ENCODE assay signal across 1 cellular context in the genomic region with DNA sequence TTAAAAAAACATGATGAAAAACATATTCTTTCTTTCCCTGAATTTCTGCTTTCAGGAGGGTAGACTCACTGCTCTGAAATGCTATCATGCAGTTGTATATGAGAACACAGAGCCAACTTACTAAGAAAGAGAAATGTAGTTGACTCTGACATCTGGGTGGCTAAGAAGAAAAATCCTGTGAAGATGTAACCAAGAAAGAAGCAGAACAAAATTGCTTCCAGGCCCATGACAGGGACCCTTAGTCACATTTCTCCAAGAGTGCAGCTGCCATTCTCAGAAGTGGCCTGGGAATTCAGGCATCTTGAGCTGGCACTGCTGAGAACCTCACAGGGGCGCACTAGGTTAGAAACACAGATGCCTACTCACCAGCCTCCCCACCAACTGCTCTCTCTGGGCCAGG.
TF ChIP-seq lines count a peak whose summit lies in the region.

No MANE protein-coding gene starts in this region.

TF ChIP-seq in IMR-90, 13 proteins besides CTCF, POLR2A, EP300 and RAD21:
- TF ChIP-seq RFX5 (IDR thresholded peaks at IDR 0.05; ENCODE audit: low read depth, low read length) (no peak), BHLHE40 (IDR thresholded peaks at IDR 0.05; ENCODE audit: low read depth, low read length) (no peak), CHD1 (IDR thresholded peaks at IDR 0.05; ENCODE audit: low read depth, low read length) (no peak), FOS (IDR thresholded peaks at IDR 0.05; ENCODE audit: low read depth, low read length) (no peak), ELK1 (IDR thresholded peaks at IDR 0.05; ENCODE audit: borderline replicate concordance, low read depth, low read length) (no peak), CEBPB (IDR thresholded peaks at IDR 0.05; ENCODE audit: low read depth, low read length) (no peak), NFE2L2 (IDR thresholded peaks at IDR 0.05; ENCODE audit: low read depth, low read length) (no peak), MAFK (IDR thresholded peaks at IDR 0.05; ENCODE audit: low read depth, low read length) (no peak), MAZ (IDR thresholded peaks at IDR 0.05; ENCODE audit: borderline replicate concordance, low read depth, low read length) (no peak), RCOR1 (IDR thresholded peaks at IDR 0.05; ENCODE audit: insufficient replicate concordance, low read length) (no peak), MXI1 (IDR thresholded peaks at IDR 0.05; ENCODE audit: borderline replicate concordance, low read depth, low read length) (no peak), SMC3 (IDR thresholded peaks at IDR 0.05; ENCODE audit: low read depth, low read length) (no peak)
- TF ChIP-seq, protein P1, sequence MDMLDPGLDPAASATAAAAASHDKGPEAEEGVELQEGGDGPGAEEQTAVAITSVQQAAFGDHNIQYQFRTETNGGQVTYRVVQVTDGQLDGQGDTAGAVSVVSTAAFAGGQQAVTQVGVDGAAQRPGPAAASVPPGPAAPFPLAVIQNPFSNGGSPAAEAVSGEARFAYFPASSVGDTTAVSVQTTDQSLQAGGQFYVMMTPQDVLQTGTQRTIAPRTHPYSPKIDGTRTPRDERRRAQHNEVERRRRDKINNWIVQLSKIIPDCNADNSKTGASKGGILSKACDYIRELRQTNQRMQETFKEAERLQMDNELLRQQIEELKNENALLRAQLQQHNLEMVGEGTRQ (IDR thresholded peaks at IDR 0.05; ENCODE audit: low read depth, low read length), result no peak
